Comparison of ENCODE assay signal across 13 cellular contexts in the genomic region with DNA sequence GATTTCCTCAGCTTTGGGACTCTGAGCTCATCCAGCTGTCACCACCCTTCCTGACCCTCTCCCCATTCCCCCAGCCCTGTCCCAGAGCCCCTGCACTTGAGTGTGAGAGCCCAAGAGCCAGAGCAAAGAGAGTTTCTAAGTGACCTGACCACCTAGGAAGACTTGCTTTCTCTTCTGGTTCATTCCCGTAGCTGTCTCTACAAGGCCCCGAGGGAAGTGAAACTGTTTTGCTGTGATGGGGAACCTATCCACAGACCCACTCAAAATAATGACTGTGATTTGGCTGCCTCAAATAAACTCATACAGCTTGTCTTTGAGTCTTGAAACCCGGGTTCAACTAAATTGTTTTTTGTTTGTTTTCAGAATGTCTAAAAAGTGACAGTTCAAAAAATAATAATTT.
DNase-seq lines count a peak whose midpoint lies in the region; ATAC-seq and TF ChIP-seq lines count a peak whose summit lies in the region.
"Had no signal": no experiment of that assay in that cellular context is flagged by ENCODE, and none has a peak within 500 bp of the region (broad histone marks: within the 10 kb centered on the region; RNA-seq: fewer than 3 reads in every experiment).

No MANE protein-coding gene starts in this region.

- H3K27me3 ChIP-seq in left ventricle myocardium inferior (ENCODE audit: low read depth), result no peaks in the 10 kb centered on the region

- peak; percentile 34 for DNase-seq in medulla oblongata (ENCODE audit: extremely low spot score)
- DNase-seq in left ventricle myocardium inferior, result no peak
- no peak for DNase-seq in SW 1271 (lab: John Stamatoyannopoulos, UW)
- no peak for DNase-seq in epidermal melanocyte (ENCODE audit: insufficient read length, low spot score)
- DNase-seq: activated naive CD4-positive, alpha-beta T cell treated with anti-CD3 and anti-CD28 coated beads, Interleukin-2, amount 50 U/mL, for 16 hours; CD4-positive, alpha-beta memory T cell; NCI-H1694 had no signal

- H3K4me1 ChIP-seq in left ventricle myocardium inferior, result no peaks in the 10 kb centered on the region

- H3K9me3 ChIP-seq in left ventricle myocardium inferior (replicated peaks), result no peaks in the 10 kb centered on the region

- no peak for TF ChIP-seq CTCF in left ventricle myocardium inferior (IDR thresholded peaks at IDR 0.05; ENCODE audit: borderline replicate concordance)

- intact Hi-C loops in left ventricle myocardium inferior (cut with micrococcal nuclease), result no loop called here

- H3K4me3 ChIP-seq in left ventricle myocardium inferior, result no peak overlapping the region

- ATAC-seq in GM18870 (IDR thresholded peaks at IDR 0.05; ENCODE audit: unreplicated experiment) (peak; percentile 83), GM21717 (IDR thresholded peaks at IDR 0.05; ENCODE audit: unreplicated experiment) (peak; percentile 80), HG03354 (IDR thresholded peaks at IDR 0.05; ENCODE audit: poor library complexity, severe bottlenecking, unreplicated experiment) (peak; percentile 85), SK-N-SH treated with all-trans-retinoic acid at 6 μM for 48 hours (no peak)
- ATAC-seq: activated CD4-positive, CD25-positive, alpha-beta regulatory T cell treated with anti-CD3 and anti-CD28 coated beads, Interleukin-2, amount 50 U/mL, for 24 hours had no signal

- H3K36me3 ChIP-seq in left ventricle myocardium inferior, result peaks cover 70% of the 10 kb centered on the region

- H3K27ac ChIP-seq in left ventricle myocardium inferior (replicated peaks), result no peak overlapping the region
- H3K27ac ChIP-seq: RWPE1 had no signal

TF ChIP-seq in SK-N-SH treated with all-trans-retinoic acid at 6 μM for 48 hours, 23 proteins besides CTCF, POLR2A, EP300 and RAD21:
- TF ChIP-seq PPARA (CRISPR knock-in tag; IDR thresholded peaks at IDR 0.05; ENCODE audit: borderline replicate concordance) (no peak), TOX (CRISPR knock-in tag; IDR thresholded peaks at IDR 0.05; ENCODE audit: borderline replicate concordance) (no peak), ZFP30 (CRISPR knock-in tag; IDR thresholded peaks at IDR 0.05) (no peak), ZNF8 (CRISPR knock-in tag; IDR thresholded peaks at IDR 0.05) (no peak), RARB (CRISPR knock-in tag; IDR thresholded peaks at IDR 0.05) (no peak), ISL1 (CRISPR knock-in tag; IDR thresholded peaks at IDR 0.05) (no peak), CSDC2 (CRISPR knock-in tag; IDR thresholded peaks at IDR 0.05) (no peak), ZC3H10 (CRISPR knock-in tag; IDR thresholded peaks at IDR 0.05) (no peak), SNAI2 (CRISPR knock-in tag; IDR thresholded peaks at IDR 0.05) (no peak), ARNTL (CRISPR knock-in tag; IDR thresholded peaks at IDR 0.05; ENCODE audit: borderline replicate concordance, low read depth) (no peak), TCF4 (CRISPR knock-in tag; IDR thresholded peaks at IDR 0.05; ENCODE audit: borderline replicate concordance) (no peak), GLIS3 (CRISPR knock-in tag; IDR thresholded peaks at IDR 0.05) (no peak), ZFP3 (CRISPR knock-in tag; IDR thresholded peaks at IDR 0.05) (no peak), ZNF70 (CRISPR knock-in tag; IDR thresholded peaks at IDR 0.05) (no peak), ZNF565 (CRISPR knock-in tag; conservative IDR thresholded peaks at IDR 0.05; ENCODE audit: low read depth) (no peak), ESRRG (CRISPR knock-in tag; IDR thresholded peaks at IDR 0.05) (no peak)
- TF ChIP-seq, protein P1, sequence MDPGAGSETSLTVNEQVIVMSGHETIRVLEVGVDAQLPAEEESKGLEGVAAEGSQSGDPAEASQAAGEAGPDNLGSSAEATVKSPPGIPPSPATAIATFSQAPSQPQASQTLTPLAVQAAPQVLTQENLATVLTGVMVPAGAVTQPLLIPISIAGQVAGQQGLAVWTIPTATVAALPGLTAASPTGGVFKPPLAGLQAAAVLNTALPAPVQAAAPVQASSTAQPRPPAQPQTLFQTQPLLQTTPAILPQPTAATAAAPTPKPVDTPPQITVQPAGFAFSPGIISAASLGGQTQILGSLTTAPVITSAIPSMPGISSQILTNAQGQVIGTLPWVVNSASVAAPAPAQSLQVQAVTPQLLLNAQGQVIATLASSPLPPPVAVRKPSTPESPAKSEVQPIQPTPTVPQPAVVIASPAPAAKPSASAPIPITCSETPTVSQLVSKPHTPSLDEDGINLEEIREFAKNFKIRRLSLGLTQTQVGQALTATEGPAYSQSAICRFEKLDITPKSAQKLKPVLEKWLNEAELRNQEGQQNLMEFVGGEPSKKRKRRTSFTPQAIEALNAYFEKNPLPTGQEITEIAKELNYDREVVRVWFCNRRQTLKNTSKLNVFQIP (CRISPR knock-in tag; IDR thresholded peaks at IDR 0.05; ENCODE audit: borderline replicate concordance, low read depth), result no peak
- TF ChIP-seq, protein P2, sequence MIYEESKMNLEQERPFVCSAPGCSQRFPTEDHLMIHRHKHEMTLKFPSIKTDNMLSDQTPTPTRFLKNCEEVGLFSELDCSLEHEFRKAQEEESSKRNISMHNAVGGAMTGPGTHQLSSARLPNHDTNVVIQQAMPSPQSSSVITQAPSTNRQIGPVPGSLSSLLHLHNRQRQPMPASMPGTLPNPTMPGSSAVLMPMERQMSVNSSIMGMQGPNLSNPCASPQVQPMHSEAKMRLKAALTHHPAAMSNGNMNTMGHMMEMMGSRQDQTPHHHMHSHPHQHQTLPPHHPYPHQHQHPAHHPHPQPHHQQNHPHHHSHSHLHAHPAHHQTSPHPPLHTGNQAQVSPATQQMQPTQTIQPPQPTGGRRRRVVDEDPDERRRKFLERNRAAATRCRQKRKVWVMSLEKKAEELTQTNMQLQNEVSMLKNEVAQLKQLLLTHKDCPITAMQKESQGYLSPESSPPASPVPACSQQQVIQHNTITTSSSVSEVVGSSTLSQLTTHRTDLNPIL (CRISPR knock-in tag; IDR thresholded peaks at IDR 0.05; ENCODE audit: low read depth), result no peak
- TF ChIP-seq, protein P3, sequence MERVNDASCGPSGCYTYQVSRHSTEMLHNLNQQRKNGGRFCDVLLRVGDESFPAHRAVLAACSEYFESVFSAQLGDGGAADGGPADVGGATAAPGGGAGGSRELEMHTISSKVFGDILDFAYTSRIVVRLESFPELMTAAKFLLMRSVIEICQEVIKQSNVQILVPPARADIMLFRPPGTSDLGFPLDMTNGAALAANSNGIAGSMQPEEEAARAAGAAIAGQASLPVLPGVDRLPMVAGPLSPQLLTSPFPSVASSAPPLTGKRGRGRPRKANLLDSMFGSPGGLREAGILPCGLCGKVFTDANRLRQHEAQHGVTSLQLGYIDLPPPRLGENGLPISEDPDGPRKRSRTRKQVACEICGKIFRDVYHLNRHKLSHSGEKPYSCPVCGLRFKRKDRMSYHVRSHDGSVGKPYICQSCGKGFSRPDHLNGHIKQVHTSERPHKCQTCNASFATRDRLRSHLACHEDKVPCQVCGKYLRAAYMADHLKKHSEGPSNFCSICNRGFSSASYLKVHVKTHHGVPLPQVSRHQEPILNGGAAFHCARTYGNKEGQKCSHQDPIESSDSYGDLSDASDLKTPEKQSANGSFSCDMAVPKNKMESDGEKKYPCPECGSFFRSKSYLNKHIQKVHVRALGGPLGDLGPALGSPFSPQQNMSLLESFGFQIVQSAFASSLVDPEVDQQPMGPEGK (CRISPR knock-in tag; IDR thresholded peaks at IDR 0.05; ENCODE audit: borderline replicate concordance), result no peak
- TF ChIP-seq, protein P4, sequence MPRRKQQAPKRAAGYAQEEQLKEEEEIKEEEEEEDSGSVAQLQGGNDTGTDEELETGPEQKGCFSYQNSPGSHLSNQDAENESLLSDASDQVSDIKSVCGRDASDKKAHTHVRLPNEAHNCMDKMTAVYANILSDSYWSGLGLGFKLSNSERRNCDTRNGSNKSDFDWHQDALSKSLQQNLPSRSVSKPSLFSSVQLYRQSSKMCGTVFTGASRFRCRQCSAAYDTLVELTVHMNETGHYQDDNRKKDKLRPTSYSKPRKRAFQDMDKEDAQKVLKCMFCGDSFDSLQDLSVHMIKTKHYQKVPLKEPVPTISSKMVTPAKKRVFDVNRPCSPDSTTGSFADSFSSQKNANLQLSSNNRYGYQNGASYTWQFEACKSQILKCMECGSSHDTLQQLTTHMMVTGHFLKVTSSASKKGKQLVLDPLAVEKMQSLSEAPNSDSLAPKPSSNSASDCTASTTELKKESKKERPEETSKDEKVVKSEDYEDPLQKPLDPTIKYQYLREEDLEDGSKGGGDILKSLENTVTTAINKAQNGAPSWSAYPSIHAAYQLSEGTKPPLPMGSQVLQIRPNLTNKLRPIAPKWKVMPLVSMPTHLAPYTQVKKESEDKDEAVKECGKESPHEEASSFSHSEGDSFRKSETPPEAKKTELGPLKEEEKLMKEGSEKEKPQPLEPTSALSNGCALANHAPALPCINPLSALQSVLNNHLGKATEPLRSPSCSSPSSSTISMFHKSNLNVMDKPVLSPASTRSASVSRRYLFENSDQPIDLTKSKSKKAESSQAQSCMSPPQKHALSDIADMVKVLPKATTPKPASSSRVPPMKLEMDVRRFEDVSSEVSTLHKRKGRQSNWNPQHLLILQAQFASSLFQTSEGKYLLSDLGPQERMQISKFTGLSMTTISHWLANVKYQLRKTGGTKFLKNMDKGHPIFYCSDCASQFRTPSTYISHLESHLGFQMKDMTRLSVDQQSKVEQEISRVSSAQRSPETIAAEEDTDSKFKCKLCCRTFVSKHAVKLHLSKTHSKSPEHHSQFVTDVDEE (CRISPR knock-in tag; IDR thresholded peaks at IDR 0.05), result no peak
